In the genomic region with DNA sequence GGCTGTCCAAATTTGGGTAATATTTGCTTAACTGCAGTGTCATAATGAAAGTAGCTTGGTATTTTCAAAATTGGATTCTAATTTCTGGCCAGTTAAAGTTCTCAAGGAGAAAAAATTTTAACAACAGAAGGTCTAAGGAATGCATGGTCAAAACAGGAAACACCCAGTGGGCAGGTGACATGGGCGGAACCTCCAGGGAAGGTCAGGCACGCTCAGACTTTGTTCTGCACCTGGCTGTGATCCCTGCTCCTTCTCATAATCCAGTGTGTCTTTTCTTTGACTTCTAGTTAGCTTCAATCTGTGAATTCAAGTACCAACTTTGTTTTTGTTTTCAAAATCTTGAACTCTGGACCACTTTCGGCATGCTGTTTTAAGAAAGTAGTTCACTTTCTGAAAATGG, we compare ENCODE assay signal across 14 cellular contexts. TPM values are rescaled to one million over a fixed set of nuclear protein-coding genes. Genes with fewer than 3 reads are reported as not detected.
"Had no signal": no experiment of that assay in that cellular context is flagged by ENCODE, and none has a peak within 500 bp of the region (broad histone marks: within the 10 kb centered on the region; RNA-seq: fewer than 3 reads in every experiment).

No MANE protein-coding gene starts in this region.

RNA-seq across cellular contexts. Expression of gene NPY4R2, which starts 34.2 kb away (rescaled TPM):
- total RNA-seq: kidney; kidney epithelial cell; left ventricle myocardium inferior; left ventricle myocardium superior; liver; lung microvascular endothelial cell; mammary epithelial cell; mesothelial cell of epicardium; mononuclear cell; myocyte; naive thymus-derived CD4-positive, alpha-beta T cell; naive thymus-derived CD8-positive, alpha-beta T cell had no signal
- polyA plus RNA-seq: hepatocyte; immature natural killer cell; liver; naive thymus-derived CD4-positive, alpha-beta T cell; naive thymus-derived CD8-positive, alpha-beta T cell had no signal
